ENCODE assay signal across 10 cellular contexts in genomic region chr4:7323872-7324650, GRCh38.
A peak's percentile ranks its signal among the peaks of the same experiment; 100 is the strongest.
DNase-seq lines count a peak whose midpoint lies in the region; ATAC-seq and TF ChIP-seq lines count a peak whose summit lies in the region.
"Had no signal": no experiment of that assay in that cellular context is flagged by ENCODE, and none has a peak within 500 bp of the region (broad histone marks: within the 10 kb centered on the region; RNA-seq: fewer than 3 reads in every experiment).

No MANE protein-coding gene starts in this region.

- no peak for ATAC-seq in GM18861 (IDR thresholded peaks at IDR 0.05; ENCODE audit: unreplicated experiment)
- no peak for ATAC-seq in GM19463 (IDR thresholded peaks at IDR 0.05; ENCODE audit: unreplicated experiment)
- no peak for ATAC-seq in HG02885 (IDR thresholded peaks at IDR 0.05; ENCODE audit: poor library complexity, unreplicated experiment)
- ATAC-seq: body of pancreas, gastroesophageal sphincter had no signal

- DNase-seq in SHP77 treated with DMSO at 0.1 percent for 48 hours (lab: John Stamatoyannopoulos, UW) (peak; percentile 1), SHP77 (lab: John Stamatoyannopoulos, UW) (no peak), NCI-H1417 treated with DMSO at 0.1 percent for 48 hours (lab: John Stamatoyannopoulos, UW) (peak; percentile 94), nucleus accumbens (lab: John Stamatoyannopoulos, UW) (peak in 31 of 56 donors; percentile 15 to 85 (median 60))
- DNase-seq: body of pancreas had no signal

- H3K27ac ChIP-seq in VCaP = no peak overlapping the region
- H3K27ac ChIP-seq: body of pancreas, gastroesophageal sphincter had no signal

- TF ChIP-seq CTCF in VCaP (conservative IDR thresholded peaks at IDR 0.05) = peak; percentile 16; the same call in 1 of the 2 replicates

Comparison
In these comparisons a context has a peak if more than half of its experiments do, and no peak if none do; other contexts are left out.
1. DNase-seq: peak in SHP77 treated with DMSO at 0.1 percent for 48 hours (single experiment), NCI-H1417 treated with DMSO at 0.1 percent for 48 hours (single experiment) and nucleus accumbens (31 of 56); none in SHP77 (0 of 2).